In genomic region chr5:143400541-143401252, GRCh38 we compare ENCODE assay signal across 8 cellular contexts. TPM values are rescaled to one million over a fixed set of nuclear protein-coding genes. Genes with fewer than 3 reads are reported as not detected.
DNase-seq lines count a peak whose midpoint lies in the region; ATAC-seq and TF ChIP-seq lines count a peak whose summit lies in the region.

No MANE protein-coding gene starts in this region.

- no peaks in the 10 kb centered on the region for H3K27me3 Mint-ChIP-seq in activated naive CD4-positive, alpha-beta T cell treated with anti-CD3 and anti-CD28 coated beads, Interleukin-2, amount 10 ng/mL, durations not matched to agents 7 days and 5 days
- H3K27me3 Mint-ChIP-seq in activated T-helper 2 cell treated with anti-CD3 and anti-CD28 coated beads, Interferon-gamma antibody, Interleukin-2, Interleukin-4, amounts not matched to agents 10 μg/mL and 5 μg/mL and 100 μg/mL, durations not matched to agents 14 hours and 24 hours and 36 hours (ENCODE audit: low read depth), result no peaks in the 10 kb centered on the region

- WGBS in thyroid gland, 2 donors, result 69 to 79% methylated on average over 10 of the region's 10 CpGs

- no peak for ATAC-seq in left lung
- no peak for ATAC-seq in GM19351 (IDR thresholded peaks at IDR 0.05; ENCODE audit: unreplicated experiment)

- H3K27ac ChIP-seq in left lung (peak overlapping the region; percentile 20 to 100), thyroid gland (peak overlapping the region in 2 of 3 donors; percentile 12 to 45)

- peaks cover 45% of the 10 kb centered on the region for H3K36me3 Mint-ChIP-seq in activated naive CD4-positive, alpha-beta T cell treated with anti-CD3 and anti-CD28 coated beads, Interleukin-2, amount 10 ng/mL, durations not matched to agents 7 days and 5 days
- peaks cover 58% of the 10 kb centered on the region for H3K36me3 Mint-ChIP-seq in activated T-helper 2 cell treated with anti-CD3 and anti-CD28 coated beads, Interferon-gamma antibody, Interleukin-2, Interleukin-4, amounts not matched to agents 10 μg/mL and 5 μg/mL and 100 μg/mL, durations not matched to agents 14 hours and 24 hours and 36 hours (ENCODE audit: low read depth)

- H3K4me3 Mint-ChIP-seq in activated naive CD4-positive, alpha-beta T cell treated with anti-CD3 and anti-CD28 coated beads, Interleukin-2, amount 10 ng/mL, durations not matched to agents 7 days and 5 days, result peak overlapping the region; percentile 87
- peak overlapping the region; percentile 81 for H3K4me3 Mint-ChIP-seq in activated T-helper 2 cell treated with anti-CD3 and anti-CD28 coated beads, Interferon-gamma antibody, Interleukin-2, Interleukin-4, amounts not matched to agents 10 μg/mL and 5 μg/mL and 100 μg/mL, durations not matched to agents 14 hours and 24 hours and 36 hours (ENCODE audit: low read depth)

- no peak for DNase-seq in activated naive CD4-positive, alpha-beta T cell treated with anti-CD3 and anti-CD28 coated beads, Interleukin-2, amount 10 ng/mL, durations not matched to agents 7 days and 5 days
- DNase-seq in activated naive CD4-positive, alpha-beta T cell treated with anti-CD3 and anti-CD28 coated beads, Interleukin-2, amount 50 U/mL, for 16 hours, result no peak
- no peak for DNase-seq in activated T-helper 2 cell treated with anti-CD3 and anti-CD28 coated beads, Interferon-gamma antibody, Interleukin-2, Interleukin-4, amounts not matched to agents 10 μg/mL and 5 μg/mL and 100 μg/mL, durations not matched to agents 14 hours and 24 hours and 36 hours (ENCODE audit: low spot score)
- no peak for DNase-seq in left lung
- DNase-seq in thyroid gland, result no peak
- no peak for DNase-seq in GF-D8 (lab: John Stamatoyannopoulos, UW)
- DNase-seq in GOT3 (lab: John Stamatoyannopoulos, UW), result no peak

- no peak for TF ChIP-seq CTCF in left lung (IDR thresholded peaks at IDR 0.05)
- no peak for TF ChIP-seq CTCF in thyroid gland (IDR thresholded peaks at IDR 0.05)

- no peaks in the 10 kb centered on the region for H3K9me3 Mint-ChIP-seq in activated naive CD4-positive, alpha-beta T cell treated with anti-CD3 and anti-CD28 coated beads, Interleukin-2, amount 10 ng/mL, durations not matched to agents 7 days and 5 days
- H3K9me3 Mint-ChIP-seq in activated T-helper 2 cell treated with anti-CD3 and anti-CD28 coated beads, Interferon-gamma antibody, Interleukin-2, Interleukin-4, amounts not matched to agents 10 μg/mL and 5 μg/mL and 100 μg/mL, durations not matched to agents 14 hours and 24 hours and 36 hours, result no peaks in the 10 kb centered on the region

- H3K36me3 ChIP-seq in left lung, result peaks cover 0 to 14% of the 10 kb centered on the region in 2 donors
- H3K36me3 ChIP-seq in thyroid gland, result no peaks in the 10 kb centered on the region

- peak in 1 of 2 donors; percentile 13 for TF ChIP-seq POLR2A in thyroid gland (IDR thresholded peaks at IDR 0.05)

- H3K27ac Mint-ChIP-seq in activated naive CD4-positive, alpha-beta T cell treated with anti-CD3 and anti-CD28 coated beads, Interleukin-2, amount 10 ng/mL, durations not matched to agents 7 days and 5 days, result peak overlapping the region; percentile 8
- no peak overlapping the region for H3K27ac Mint-ChIP-seq in activated T-helper 2 cell treated with anti-CD3 and anti-CD28 coated beads, Interferon-gamma antibody, Interleukin-2, Interleukin-4, amounts not matched to agents 10 μg/mL and 5 μg/mL and 100 μg/mL, durations not matched to agents 14 hours and 24 hours and 36 hours

- intact Hi-C loops in activated T-helper 2 cell treated with anti-CD3 and anti-CD28 coated beads, Interferon-gamma antibody, Interleukin-2, Interleukin-4, amounts not matched to agents 10 μg/mL and 5 μg/mL and 100 μg/mL, durations not matched to agents 14 hours and 24 hours and 36 hours (cut with micrococcal nuclease), result loop anchor here (5.0 kb wide), 4 partner anchors 48 to 772 kb away; partner anchors contain the start of genes KCTD16 and YIPF5
- intact Hi-C loops in left lung (cut with DNase I), result loop anchor here in 1 of 2 donors (10.0 kb wide), 1 partner anchor 284 kb away; no protein-coding TSS in a partner anchor
- intact Hi-C loops in thyroid gland (cut with DNase I), result loop anchor here (10.0 kb wide), 3 partner anchors 386 to 476 kb away; no protein-coding TSS in a partner anchor

- H3K4me3 ChIP-seq in left lung (peak overlapping the region; percentile 17 to 80), thyroid gland (replicated peaks in 1 of 3) (peak overlapping the region in 1 of 3 donors; percentile 1)

- H3K27me3 ChIP-seq in left lung (no peaks in the 10 kb centered on the region), thyroid gland (no peaks in the 10 kb centered on the region)

- peaks cover 63% of the 10 kb centered on the region for H3K4me1 Mint-ChIP-seq in activated naive CD4-positive, alpha-beta T cell treated with anti-CD3 and anti-CD28 coated beads, Interleukin-2, amount 10 ng/mL, durations not matched to agents 7 days and 5 days
- peaks cover 48% of the 10 kb centered on the region for H3K4me1 Mint-ChIP-seq in activated T-helper 2 cell treated with anti-CD3 and anti-CD28 coated beads, Interferon-gamma antibody, Interleukin-2, Interleukin-4, amounts not matched to agents 10 μg/mL and 5 μg/mL and 100 μg/mL, durations not matched to agents 14 hours and 24 hours and 36 hours (ENCODE audit: low read depth)

- H3K9me3 ChIP-seq in left lung (no peaks in the 10 kb centered on the region), thyroid gland (no peaks in the 10 kb centered on the region)

- CTCF ChIA-PET in activated naive CD4-positive, alpha-beta T cell treated with anti-CD3 and anti-CD28 coated beads, Interleukin-2, amount 10 ng/mL, durations not matched to agents 7 days and 5 days (lab: Charles Lee), result interaction anchor here (0.8 to 2.2 kb wide), 7 partner anchors 13 to 479 kb away, joined by 3 to 8 read pairs (median 3); no protein-coding TSS in a partner anchor

- H3K4me1 ChIP-seq in left lung, result peaks cover 33 to 62% of the 10 kb centered on the region in 2 donors
- H3K4me1 ChIP-seq in thyroid gland, result peaks cover 26 to 48% of the 10 kb centered on the region in 2 donors

RNA-seq across cellular contexts. Expression of gene NR3C1, which starts 2.8 kb away (rescaled TPM):
- 51.3 and 52.0 TPM in 2 replicates for total RNA-seq in activated T-helper 2 cell treated with anti-CD3 and anti-CD28 coated beads, Interferon-gamma antibody, Interleukin-2, Interleukin-4, amounts not matched to agents 10 μg/mL and 5 μg/mL and 100 μg/mL, durations not matched to agents 14 hours and 24 hours and 36 hours
- 10 to 100 TPM; 73.2 to 98.0 TPM for total RNA-seq in left lung
- 10 to 100 TPM; 59.4 to 67.7 (median 65.3) TPM for total RNA-seq in thyroid gland
